Comparison of ENCODE assay signal across 13 cellular contexts in genomic region chr4:139886798-139887197, GRCh38.
DNase-seq lines count a peak whose midpoint lies in the region; ATAC-seq and TF ChIP-seq lines count a peak whose summit lies in the region.
"Had no signal": no experiment of that assay in that cellular context is flagged by ENCODE, and none has a peak within 500 bp of the region (broad histone marks: within the 10 kb centered on the region; RNA-seq: fewer than 3 reads in every experiment).

No MANE protein-coding gene starts in this region.

- POLR2A ChIA-PET in PC-9 (lab: Charles Lee; ENCODE audit: unreplicated experiment): no interaction called here

- ATAC-seq in right cardiac atrium: no peak
- ATAC-seq in Right ventricle myocardium superior (ENCODE audit: poor library complexity): no peak
- ATAC-seq in HG03108 (IDR thresholded peaks at IDR 0.05; ENCODE audit: unreplicated experiment): no peak
- ATAC-seq: HCT116 had no signal

- no peak for TF ChIP-seq EP300 in esophagus muscularis mucosa (IDR thresholded peaks at IDR 0.05)

- WGBS in right cardiac atrium: 61% methylated on average over 8 of the region's 8 CpGs
- 48% methylated on average over 8 of the region's 8 CpGs for whole genome bisulfite sequencing in esophagus muscularis mucosa

- no peaks in the 10 kb centered on the region for H3K9me2 ChIP-seq in PC-9 (ENCODE audit: insufficient read depth)

- no peak overlapping the region for H3K4me3 Mint-ChIP-seq in neural crest cell
- H3K4me3 Mint-ChIP-seq: activated naive CD8-positive, alpha-beta T cell treated with anti-CD3 and anti-CD28 coated beads for 36 hours had no signal

- no peaks in the 10 kb centered on the region for H3F3A ChIP-seq in PC-9 (ENCODE audit: insufficient read depth, low read depth)

- H3K36me3 Mint-ChIP-seq in neural crest cell (ENCODE audit: low read depth): peaks cover 13% of the 10 kb centered on the region

- no peaks in the 10 kb centered on the region for H3K79me2 ChIP-seq in PC-9 (ENCODE audit: low read depth)

- H3K27me3 Mint-ChIP-seq in neural crest cell (ENCODE audit: low read depth): no peaks in the 10 kb centered on the region
- H3K27me3 Mint-ChIP-seq: activated naive CD8-positive, alpha-beta T cell treated with anti-CD3 and anti-CD28 coated beads for 36 hours had no signal

- H3K27ac Mint-ChIP-seq in neural crest cell (ENCODE audit: unreplicated experiment): peak overlapping the region; percentile 44
- H3K27ac Mint-ChIP-seq: activated naive CD8-positive, alpha-beta T cell treated with anti-CD3 and anti-CD28 coated beads for 36 hours had no signal

- peaks cover 2% of the 10 kb centered on the region for H3K4me1 ChIP-seq in right cardiac atrium (ENCODE audit: control insufficient read depth, insufficient read depth, low read length)
- H3K4me1 ChIP-seq in esophagus muscularis mucosa: peaks cover 4 to 35% (median 32%) of the 10 kb centered on the region in 4 donors
- no peaks in the 10 kb centered on the region for H3K4me1 ChIP-seq in PC-9 (replicated peaks; ENCODE audit: insufficient read depth)
- H3K4me1 ChIP-seq: right atrium auricular region had no signal

- DNase-seq in right cardiac atrium: no peak
- DNase-seq in Right ventricle myocardium superior: no peak
- DNase-seq in esophagus muscularis mucosa (ENCODE audit: extremely low spot score): no peak
- no peak for DNase-seq in neural crest cell (ENCODE audit: low read depth, low spot score)
- no peak for DNase-seq in NCI-H2029 treated with DMSO at 0.1 percent for 48 hours (lab: John Stamatoyannopoulos, UW)
- no peak for DNase-seq in NCI-H1048 (lab: John Stamatoyannopoulos, UW)
- no peak for DNase-seq in PC-9
- DNase-seq: activated naive CD8-positive, alpha-beta T cell treated with anti-CD3 and anti-CD28 coated beads for 36 hours; DND-41; T-helper 9 cell had no signal

- no peak for TF ChIP-seq POLR2A in esophagus muscularis mucosa (IDR thresholded peaks at IDR 0.05; ENCODE audit: low read depth)

- H3K36me3 ChIP-seq in esophagus muscularis mucosa: peaks cover 0 to 11% (median 3%) of the 10 kb centered on the region in 4 donors
- no peaks in the 10 kb centered on the region for H3K36me3 ChIP-seq in PC-9 (ENCODE audit: low read depth)
- H3K36me3 ChIP-seq: right atrium auricular region had no signal

- H3K9me3 ChIP-seq in right cardiac atrium (ENCODE audit: control insufficient read depth, low read length) (no peaks in the 10 kb centered on the region), esophagus muscularis mucosa (peaks cover 0 to 3% (median 0%) of the 10 kb centered on the region in 4 donors), PC-9 (ENCODE audit: insufficient read depth, low read depth) (no peaks in the 10 kb centered on the region)

- H3K27ac ChIP-seq in right cardiac atrium (ENCODE audit: low read length) (no peak overlapping the region), esophagus muscularis mucosa (replicated peaks in 1 of 4) (peak overlapping the region; percentile 64 to 68 (median 66)), PC-9 (no peak overlapping the region)
- H3K27ac ChIP-seq: right atrium auricular region had no signal

- TF ChIP-seq CTCF in esophagus muscularis mucosa (IDR thresholded peaks at IDR 0.05) (no peak), neural crest cell (conservative IDR thresholded peaks at IDR 0.05) (no peak), PC-9 (conservative IDR thresholded peaks at IDR 0.05) (no peak)

- H3K27me3 ChIP-seq in right cardiac atrium (ENCODE audit: control insufficient read depth, insufficient read depth) (no peaks in the 10 kb centered on the region), esophagus muscularis mucosa (no peaks in the 10 kb centered on the region), PC-9 (ENCODE audit: insufficient read depth, low read depth) (no peaks in the 10 kb centered on the region)
- H3K27me3 ChIP-seq: right atrium auricular region had no signal

- BruUV-seq in PC-9 (replicated peaks; lab: Mats Ljungman, UMichigan): no TSS peak

- CTCF ChIA-PET in PC-9 (lab: Charles Lee): no interaction called here

- H3K4me3 ChIP-seq in right cardiac atrium (ENCODE audit: low read length): peak overlapping the region; percentile 51
- peak overlapping the region; percentile 27 to 41 (median 40) for H3K4me3 ChIP-seq in esophagus muscularis mucosa
- no peak overlapping the region for H3K4me3 ChIP-seq in PC-9
- H3K4me3 ChIP-seq: right atrium auricular region had no signal

- H3K4me1 Mint-ChIP-seq in neural crest cell: peaks cover 59% of the 10 kb centered on the region
- H3K4me1 Mint-ChIP-seq: activated naive CD8-positive, alpha-beta T cell treated with anti-CD3 and anti-CD28 coated beads for 36 hours had no signal

- no peak overlapping the region for H2AFZ ChIP-seq in PC-9

- peaks cover 6% of the 10 kb centered on the region for H3K9me3 Mint-ChIP-seq in neural crest cell

- H4K20me1 ChIP-seq in PC-9 (ENCODE audit: insufficient read depth): no peaks in the 10 kb centered on the region; the same call in 1 of the 2 replicates

- no peak overlapping the region for H3K4me2 ChIP-seq in PC-9

- intact Hi-C loops in right cardiac atrium (cut with DNase I): no loop called here
- intact Hi-C loops in Right ventricle myocardium superior (cut with DNase I): no loop called here
- intact Hi-C loops in esophagus muscularis mucosa (cut with DNase I): loop anchor here (10.0 kb wide), 1 partner anchor 268 kb away; the partner anchor contains the start of gene MAML3
- intact Hi-C loops in PC-9 (cut with micrococcal nuclease; ENCODE audit: unreplicated experiment): no loop called here

Comparison
In these comparisons a context has a peak if more than half of its experiments do, and no peak if none do; other contexts are left out.
1. H3K27ac ChIP-seq: peak in esophagus muscularis mucosa (4 of 4); none in right cardiac atrium (single experiment) and PC-9 (single experiment).